27 cellular contexts compared by ENCODE assay signal in genomic region chr1:158068918-158069317, GRCh38.
DNase-seq lines count a peak whose midpoint lies in the region; ATAC-seq, FAIRE-seq and TF ChIP-seq lines count a peak whose summit lies in the region.
"Had no signal": no experiment of that assay in that cellular context is flagged by ENCODE, and none has a peak within 500 bp of the region (broad histone marks: within the 10 kb centered on the region; RNA-seq: fewer than 3 reads in every experiment).

No MANE protein-coding gene starts in this region.

- H3K27me3 ChIP-seq in astrocyte (ENCODE audit: insufficient read depth, low read length) (no peaks in the 10 kb centered on the region), smooth muscle cell (ENCODE audit: low read depth) (no peaks in the 10 kb centered on the region)
- H3K27me3 ChIP-seq: left lung, SJSA1 had no signal

- H3K27ac Mint-ChIP-seq in astrocyte (ENCODE audit: unreplicated experiment), result peak overlapping the region; percentile 3
- H3K27ac Mint-ChIP-seq in mesothelial cell of epicardium, result peak overlapping the region; percentile 23
- H3K27ac Mint-ChIP-seq: activated CD4-positive, alpha-beta T cell treated with anti-CD3 and anti-CD28 coated beads, Interleukin-2, amount 10 ng/mL, durations not matched to agents 7 days and 5 days; activated naive CD8-positive, alpha-beta T cell; dendritic cell treated with granulocyte-macrophage colony-stimulating factor and Interleukin-4, amounts not matched to agents 40 ng/mL and 50 ng/mL, for 4 days; IgD-negative memory B cell had no signal

- H3K4me2 ChIP-seq in astrocyte (ENCODE audit: low read length) (no peak overlapping the region), smooth muscle cell (peak overlapping the region; percentile 47)

- H3K9ac ChIP-seq in astrocyte (ENCODE audit: low read length), result no peak overlapping the region
- H3K9ac ChIP-seq in smooth muscle cell (ENCODE audit: low read depth), result no peak overlapping the region

- H3K4me1 ChIP-seq in astrocyte (ENCODE audit: insufficient read depth, low read length), result peaks cover 24% of the 10 kb centered on the region
- H3K4me1 ChIP-seq in smooth muscle cell (ENCODE audit: low read depth), result peaks cover 43% of the 10 kb centered on the region
- H3K4me1 ChIP-seq: prostate gland, SJSA1 had no signal

- H3K36me3 Mint-ChIP-seq in astrocyte (ENCODE audit: low read depth, unreplicated experiment) (peaks cover 30% of the 10 kb centered on the region), mesothelial cell of epicardium (peaks cover 6% of the 10 kb centered on the region)
- H3K36me3 Mint-ChIP-seq: activated naive CD8-positive, alpha-beta T cell; IgD-negative memory B cell had no signal

- H3K27ac ChIP-seq in astrocyte (ENCODE audit: low read depth, low read length) (no peak overlapping the region), smooth muscle cell (ENCODE audit: low read depth) (peak overlapping the region; percentile 69)
- H3K27ac ChIP-seq: left lung, prostate gland, SJSA1, VCaP had no signal

- H3K4me1 Mint-ChIP-seq in astrocyte (ENCODE audit: low read depth, unreplicated experiment) (peaks cover 81% of the 10 kb centered on the region), mesothelial cell of epicardium (peaks cover 51% of the 10 kb centered on the region)
- H3K4me1 Mint-ChIP-seq: activated CD4-positive, alpha-beta T cell treated with anti-CD3 and anti-CD28 coated beads, Interleukin-2, amount 10 ng/mL, durations not matched to agents 7 days and 5 days; IgD-negative memory B cell had no signal

- H3K4me3 Mint-ChIP-seq in astrocyte (ENCODE audit: unreplicated experiment) (peak overlapping the region; percentile 40), mesothelial cell of epicardium (no peak overlapping the region)
- H3K4me3 Mint-ChIP-seq: activated CD4-positive, alpha-beta T cell treated with anti-CD3 and anti-CD28 coated beads, Interleukin-2, amount 10 ng/mL, durations not matched to agents 7 days and 5 days; activated naive CD8-positive, alpha-beta T cell; dendritic cell treated with granulocyte-macrophage colony-stimulating factor and Interleukin-4, amounts not matched to agents 40 ng/mL and 50 ng/mL, for 4 days; IgD-negative memory B cell had no signal

- H2AFZ ChIP-seq in astrocyte (ENCODE audit: low read depth, low read length) (no peak overlapping the region), smooth muscle cell (ENCODE audit: low read depth) (no peak overlapping the region)

- no peaks in the 10 kb centered on the region for H3K9me3 Mint-ChIP-seq in astrocyte (ENCODE audit: unreplicated experiment)
- H3K9me3 Mint-ChIP-seq in mesothelial cell of epicardium, result no peaks in the 10 kb centered on the region
- H3K9me3 Mint-ChIP-seq: activated CD4-positive, alpha-beta T cell treated with anti-CD3 and anti-CD28 coated beads, Interleukin-2, amount 10 ng/mL, durations not matched to agents 7 days and 5 days; dendritic cell treated with granulocyte-macrophage colony-stimulating factor and Interleukin-4, amounts not matched to agents 40 ng/mL and 50 ng/mL, for 4 days; IgD-negative memory B cell had no signal

- TF ChIP-seq CTCF in astrocyte (IDR thresholded peaks at IDR 0.05; ENCODE audit: insufficient read depth, low read depth, low read length) (no peak), mesothelial cell of epicardium (IDR thresholded peaks at IDR 0.05; ENCODE audit: unreplicated experiment) (no peak), smooth muscle cell (IDR thresholded peaks at IDR 0.05; ENCODE audit: borderline replicate concordance, insufficient read depth, poor library complexity, severe bottlenecking) (no peak)

- H3K79me2 ChIP-seq in astrocyte (ENCODE audit: insufficient read depth, low read length), result peaks cover 97% of the 10 kb centered on the region
- H3K79me2 ChIP-seq in smooth muscle cell (ENCODE audit: low read depth), result peaks cover 58% of the 10 kb centered on the region

- H3K9me3 ChIP-seq in astrocyte (ENCODE audit: insufficient read depth, low read depth, low read length) (no peaks in the 10 kb centered on the region), smooth muscle cell (replicated peaks; ENCODE audit: low read depth) (no peaks in the 10 kb centered on the region)
- H3K9me3 ChIP-seq: left lung, prostate gland, SJSA1 had no signal

- H3F3A ChIP-seq in smooth muscle cell (ENCODE audit: low read depth), result peaks cover 7% of the 10 kb centered on the region

- H3K4me3 ChIP-seq in astrocyte (ENCODE audit: insufficient read depth, low read depth, low read length) (no peak overlapping the region), smooth muscle cell (no peak overlapping the region)
- H3K4me3 ChIP-seq: left lung, prostate gland, SJSA1 had no signal

- peak; percentile 29 for DNase-seq in AG20443 (ENCODE audit: low spot score)
- DNase-seq in astrocyte (ENCODE audit: low read depth), result no peak
- DNase-seq in mesothelial cell of epicardium (ENCODE audit: low spot score in 2 of 2, unreplicated experiment in 2 of 2), result no peak
- no peak for DNase-seq in smooth muscle cell (lab: John Stamatoyannopoulos, UW; ENCODE audit: unreplicated experiment)
- DNase-seq in A172 (ENCODE audit: low spot score), result no peak
- DNase-seq in DMS53 (lab: John Stamatoyannopoulos, UW), result no peak
- no peak for DNase-seq in activated CD4-positive, CD25-positive, alpha-beta regulatory T cell (lab: John Stamatoyannopoulos, UW)
- DNase-seq: activated CD4-positive, alpha-beta T cell treated with anti-CD3 and anti-CD28 coated beads, Interleukin-2, amount 10 ng/mL, durations not matched to agents 7 days and 5 days; central memory CD4-positive, alpha-beta T cell; DMS153; erythroblast; left lung; NCI-H1694; NCI-H774; small intestine; stimulated activated CD4-positive, alpha-beta T cell treated with anti-CD3 and anti-CD28 coated beads, Interleukin-1b, Interleukin-23, amount 100 ng/mL, for 48 hours; stimulated activated naive CD8-positive, alpha-beta T cell treated with anti-CD3 and anti-CD28 coated beads, Interleukin-15, Interleukin-2, amounts not matched to agents 100 U/mL and 50 U/mL, for 24 hours; T-helper 9 cell had no signal

- 68% methylated on average over 12 of the region's 12 CpGs for WGBS in smooth muscle cell (ENCODE audit: low lambda C conversion rate)

- H3K27me3 Mint-ChIP-seq in astrocyte (ENCODE audit: low read depth, unreplicated experiment) (no peaks in the 10 kb centered on the region), mesothelial cell of epicardium (ENCODE audit: low read depth) (no peaks in the 10 kb centered on the region)

- ATAC-seq in GM18870 (IDR thresholded peaks at IDR 0.05; ENCODE audit: unreplicated experiment), result no peak
- ATAC-seq: left lung; stimulated activated naive CD8-positive, alpha-beta T cell treated with anti-CD3 and anti-CD28 coated beads, Interleukin-15, Interleukin-2, amounts not matched to agents 100 U/mL and 50 U/mL, for 24 hours had no signal

- H3K36me3 ChIP-seq in astrocyte (ENCODE audit: insufficient read depth, low read length) (peaks cover 8% of the 10 kb centered on the region), smooth muscle cell (ENCODE audit: low read depth) (no peaks in the 10 kb centered on the region)
- H3K36me3 ChIP-seq: left lung, prostate gland had no signal

- H4K20me1 ChIP-seq in astrocyte (ENCODE audit: insufficient read depth, low read length) (peaks cover 99% of the 10 kb centered on the region), smooth muscle cell (ENCODE audit: low read depth) (peaks cover 100% of the 10 kb centered on the region)

- FAIRE-seq in astrocyte (lab: Jason Lieb, UNC), result no peak
- FAIRE-seq: GM12892, islet of Langerhans, small intestine had no signal
